In genomic region chr10:18607503-18607902, GRCh38 we compare ENCODE assay signal across 9 cellular contexts. TPM values are rescaled to one million over a fixed set of nuclear protein-coding genes. Genes with fewer than 3 reads are reported as not detected.
DNase-seq lines count a peak whose midpoint lies in the region; ATAC-seq, FAIRE-seq and TF ChIP-seq lines count a peak whose summit lies in the region.
"Had no signal": no experiment of that assay in that cellular context is flagged by ENCODE, and none has a peak within 500 bp of the region (broad histone marks: within the 10 kb centered on the region; RNA-seq: fewer than 3 reads in every experiment).

No MANE protein-coding gene starts in this region.

- ATAC-seq in CD8-positive, alpha-beta T cell, result no peak
- ATAC-seq: right cardiac atrium had no signal

- H3K27ac Mint-ChIP-seq in astrocyte (ENCODE audit: unreplicated experiment) (peak overlapping the region; percentile 55), osteocyte (ENCODE audit: unreplicated experiment) (peak overlapping the region; percentile 50)
- H3K27ac Mint-ChIP-seq in CD8-positive, alpha-beta T cell, result no peak overlapping the region

- no peaks in the 10 kb centered on the region for H3K9me3 ChIP-seq in astrocyte (ENCODE audit: insufficient read depth, low read depth, low read length)
- no peaks in the 10 kb centered on the region for H3K9me3 ChIP-seq in CD8-positive, alpha-beta T cell (ENCODE audit: low read length)

- TF ChIP-seq CTCF in astrocyte (IDR thresholded peaks at IDR 0.05; ENCODE audit: insufficient read depth, low read depth, low read length) (no peak), osteocyte (IDR thresholded peaks at IDR 0.05) (no peak)
- TF ChIP-seq CTCF in CD8-positive, alpha-beta T cell (IDR thresholded peaks at IDR 0.05), result no peak

- no peaks in the 10 kb centered on the region for H3K36me3 ChIP-seq in astrocyte (ENCODE audit: insufficient read depth, low read length)
- peaks cover 6% of the 10 kb centered on the region for H3K36me3 ChIP-seq in CD8-positive, alpha-beta T cell (ENCODE audit: insufficient read depth, low read length)

- DNase-seq in NCI-H1417 (lab: John Stamatoyannopoulos, UW) (peak in 2 of 3 experiments; percentile 3 to 7), NCI-H1417 treated with DMSO at 0.1 percent for 48 hours (lab: John Stamatoyannopoulos, UW) (no peak), HS-5 (ENCODE audit: low read depth) (peak; percentile 53), astrocyte (ENCODE audit: low read depth) (peak; percentile 85), osteocyte (ENCODE audit: extremely low spot score, unreplicated experiment) (no peak), NCI-H1930 (lab: John Stamatoyannopoulos, UW) (no peak)
- DNase-seq in CD8-positive, alpha-beta T cell, result no peak
- DNase-seq in activated CD8-positive, alpha-beta memory T cell treated with anti-CD3 and anti-CD28 coated beads, Interleukin-2, amount 50 U/mL, for 4 hours, result no peak

- H3K4me3 Mint-ChIP-seq in astrocyte (ENCODE audit: unreplicated experiment) (no peak overlapping the region), osteocyte (ENCODE audit: unreplicated experiment) (no peak overlapping the region)
- no peak overlapping the region for H3K4me3 Mint-ChIP-seq in CD8-positive, alpha-beta T cell

- H3K4me1 Mint-ChIP-seq in astrocyte (ENCODE audit: low read depth, unreplicated experiment), result peaks cover 25% of the 10 kb centered on the region
- peaks cover 12% of the 10 kb centered on the region for H3K4me1 Mint-ChIP-seq in osteocyte (ENCODE audit: unreplicated experiment)
- H3K4me1 Mint-ChIP-seq in CD8-positive, alpha-beta T cell (ENCODE audit: low read depth), result no peaks in the 10 kb centered on the region

- H4K20me1 ChIP-seq in astrocyte (ENCODE audit: insufficient read depth, low read length), result no peaks in the 10 kb centered on the region

- H3K36me3 Mint-ChIP-seq in astrocyte (ENCODE audit: low read depth, unreplicated experiment), result no peaks in the 10 kb centered on the region
- peaks cover 2% of the 10 kb centered on the region for H3K36me3 Mint-ChIP-seq in osteocyte (ENCODE audit: unreplicated experiment)
- H3K36me3 Mint-ChIP-seq in CD8-positive, alpha-beta T cell, result peaks cover 68% of the 10 kb centered on the region

- intact Hi-C loops in CD8-positive, alpha-beta T cell (cut with DNase I, micrococcal nuclease), result no loop called here

- peak overlapping the region; percentile 4 for H3K9ac ChIP-seq in astrocyte (ENCODE audit: low read length)

- POLR2A ChIA-PET in CD8-positive, alpha-beta T cell (lab: Charles Lee), result interaction anchor here (0.6 kb wide), 1 partner anchor 98 kb away, joined by 3 read pairs; no protein-coding TSS in a partner anchor

- no peaks in the 10 kb centered on the region for H3K79me2 ChIP-seq in astrocyte (ENCODE audit: insufficient read depth, low read length)

- H3K27me3 Mint-ChIP-seq in astrocyte (ENCODE audit: low read depth, unreplicated experiment), result no peaks in the 10 kb centered on the region
- no peaks in the 10 kb centered on the region for H3K27me3 Mint-ChIP-seq in osteocyte (ENCODE audit: unreplicated experiment)
- H3K27me3 Mint-ChIP-seq in CD8-positive, alpha-beta T cell (ENCODE audit: low read depth), result no peaks in the 10 kb centered on the region

- H3K4me2 ChIP-seq in astrocyte (ENCODE audit: low read length), result peak overlapping the region; percentile 59

- no peak for FAIRE-seq in astrocyte (lab: Jason Lieb, UNC)

- H3K4me1 ChIP-seq in astrocyte (ENCODE audit: insufficient read depth, low read length), result peaks cover 39% of the 10 kb centered on the region
- H3K4me1 ChIP-seq in CD8-positive, alpha-beta T cell (ENCODE audit: insufficient read depth, low read length), result no peaks in the 10 kb centered on the region

- H3K9me3 Mint-ChIP-seq in astrocyte (ENCODE audit: unreplicated experiment) (peaks cover 2% of the 10 kb centered on the region), osteocyte (ENCODE audit: unreplicated experiment) (no peaks in the 10 kb centered on the region)
- H3K9me3 Mint-ChIP-seq in CD8-positive, alpha-beta T cell, result no peaks in the 10 kb centered on the region

- H3K4me3 ChIP-seq in astrocyte (ENCODE audit: insufficient read depth, low read depth, low read length), result no peak overlapping the region
- no peak overlapping the region for H3K4me3 ChIP-seq in CD8-positive, alpha-beta T cell (ENCODE audit: low read depth, low read length)

- H3K27ac ChIP-seq in astrocyte (ENCODE audit: low read depth, low read length), result peak overlapping the region; percentile 51
- no peak overlapping the region for H3K27ac ChIP-seq in CD8-positive, alpha-beta T cell (ENCODE audit: low read depth, low read length)

- CTCF ChIA-PET in CD8-positive, alpha-beta T cell (lab: Charles Lee), result no interaction called here

- no peak overlapping the region for H2AFZ ChIP-seq in astrocyte (ENCODE audit: low read depth, low read length)

- H3K27me3 ChIP-seq in astrocyte (ENCODE audit: insufficient read depth, low read length), result no peaks in the 10 kb centered on the region
- H3K27me3 ChIP-seq in CD8-positive, alpha-beta T cell (ENCODE audit: insufficient read depth, low read length), result no peaks in the 10 kb centered on the region

RNA-seq across cellular contexts. Expression of gene NSUN6, which starts 43.9 kb away (rescaled TPM):
- total RNA-seq in astrocyte (5.9 and 7.3 TPM in 2 replicates), osteocyte (7.3 and 8.3 TPM in 2 replicates)
- total RNA-seq in CD8-positive, alpha-beta T cell, result 10 to 100 TPM; 21.8 to 22.4 TPM

RNA-seq across cellular contexts. Expression of gene ARL5B, which starts 51.7 kb away (rescaled TPM):
- total RNA-seq in astrocyte, result 32.6 and 36.7 TPM in 2 replicates
- 18.5 and 19.0 TPM in 2 replicates for total RNA-seq in osteocyte
- 10 to 100 TPM; 12.2 to 12.4 TPM for total RNA-seq in CD8-positive, alpha-beta T cell

Comparison
In these comparisons a context has a peak if more than half of its experiments do, and no peak if none do; other contexts are left out.
1. DNase-seq: peak in NCI-H1417 (2 of 3), HS-5 (single experiment) and astrocyte (single experiment); none in NCI-H1417 treated with DMSO at 0.1 percent for 48 hours (single experiment), osteocyte (single experiment), CD8-positive, alpha-beta T cell (0 of 7), NCI-H1930 (0 of 2) and activated CD8-positive, alpha-beta memory T cell treated with anti-CD3 and anti-CD28 coated beads, Interleukin-2, amount 50 U/mL, for 4 hours (single experiment).